ENCODE assay signal across 10 cellular contexts in the genomic region with DNA sequence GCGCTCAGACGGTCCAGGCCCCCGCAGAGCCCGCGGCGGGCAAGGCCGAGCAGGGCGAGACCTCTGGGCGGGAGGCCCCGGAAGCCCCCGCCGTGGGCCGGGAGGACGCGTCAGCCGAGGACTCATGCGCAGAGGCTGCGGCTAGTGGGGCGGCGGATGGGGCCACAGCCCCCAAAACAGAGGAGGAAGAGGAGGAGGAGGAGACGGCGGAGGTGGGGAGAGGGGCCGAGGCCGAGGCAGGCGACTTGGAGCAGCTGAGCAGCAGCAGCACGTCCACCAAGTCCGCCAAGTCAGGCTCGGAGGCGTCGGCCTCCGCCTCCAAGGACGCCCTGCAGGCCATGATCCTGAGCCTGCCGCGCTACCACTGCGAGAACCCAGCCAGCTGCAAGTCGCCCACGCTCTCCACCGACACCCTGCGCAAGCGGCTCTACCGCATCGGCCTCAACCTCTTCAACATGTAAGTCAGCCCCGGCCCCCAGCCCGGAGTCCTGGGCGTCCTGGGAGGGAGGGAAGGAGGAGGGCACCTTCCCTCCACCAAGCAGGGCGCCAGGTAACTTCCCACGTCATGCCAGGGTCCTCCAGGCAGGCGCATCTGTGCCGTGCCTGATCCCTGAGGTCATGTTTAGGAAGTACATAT.
DNase-seq lines count a peak whose midpoint lies in the region; ATAC-seq, FAIRE-seq and TF ChIP-seq lines count a peak whose summit lies in the region.
"Had no signal": no experiment of that assay in that cellular context is flagged by ENCODE, and none has a peak within 500 bp of the region (broad histone marks: within the 10 kb centered on the region; RNA-seq: fewer than 3 reads in every experiment).

No MANE protein-coding gene starts in this region.

- H3K36me3 Mint-ChIP-seq in HFFc6 (ENCODE audit: low read depth): no peaks in the 10 kb centered on the region

- no peak overlapping the region for H3K4me3 Mint-ChIP-seq in HFFc6

- H3K27ac Mint-ChIP-seq in HFFc6: no peak overlapping the region

- H3K27me3 Mint-ChIP-seq in HFFc6 (ENCODE audit: insufficient read depth): peaks cover 63% of the 10 kb centered on the region

- WGBS in HUES64: 35% methylated on average over 44 of the region's 49 CpGs

- H2AFZ ChIP-seq in keratinocyte (ENCODE audit: control insufficient read depth, low read length): no peak overlapping the region

- H3K9ac ChIP-seq in HUES64 (ENCODE audit: low read depth, low read length) (0 out of 2 replicates have a peak overlapping the region, but pooled peaks have one; percentile 30), keratinocyte (ENCODE audit: control insufficient read depth, extremely low read depth, insufficient read depth, low read length) (no peak overlapping the region)

- H3K27ac ChIP-seq in HUES64 (ENCODE audit: low read depth, low read length): no peak overlapping the region
- H3K27ac ChIP-seq in keratinocyte (ENCODE audit: control insufficient read depth, insufficient read depth, low read length): no peak overlapping the region

- H4K20me1 ChIP-seq in keratinocyte (ENCODE audit: control insufficient read depth, extremely low read depth, insufficient read depth, low read length): no peaks in the 10 kb centered on the region

- H3K36me3 ChIP-seq in HUES64 (ENCODE audit: insufficient read depth, low read length) (no peaks in the 10 kb centered on the region), keratinocyte (ENCODE audit: control insufficient read depth in 2 of 2, extremely low read depth in 1 of 2, insufficient read depth in 2 of 2, low read length in 2 of 2) (no peaks in the 10 kb centered on the region)

- no peak for TF ChIP-seq CTCF in keratinocyte (optimal IDR thresholded peaks at IDR 0.05 in 1 of 3, IDR thresholded peaks at IDR 0.05 in 1 of 3, conservative IDR thresholded peaks at IDR 0.05 in 1 of 3; ENCODE audit: extremely low read depth in 1 of 3, insufficient read depth in 2 of 3, low read length in 3 of 3)
- TF ChIP-seq CTCF in HFFc6 (IDR thresholded peaks at IDR 0.05): no peak

- H3K9me3 Mint-ChIP-seq in HFFc6: no peaks in the 10 kb centered on the region

- DNase-seq in activated naive CD8-positive, alpha-beta T cell treated with anti-CD3 and anti-CD28 coated beads, Interleukin-2, amount 50 U/mL, for 16 hours (ENCODE audit: low read depth, low spot score): peak; percentile 17
- DNase-seq in keratinocyte (ENCODE audit: low read depth, low spot score) (no peak), HFFc6 (no peak), mucosa of gallbladder (ENCODE audit: low spot score) (no peak)
- DNase-seq in stimulated activated CD4-positive, alpha-beta T cell treated with anti-CD3 and anti-CD28 coated beads, Interleukin-4, amount 100 ng/mL, for 4 hours: peak; percentile 7 to 10
- DNase-seq: NCI-H1105 had no signal

- H3K4me1 Mint-ChIP-seq in HFFc6 (ENCODE audit: low read depth): no peaks in the 10 kb centered on the region

- dilution Hi-C loops in keratinocyte (cut with MboI; ENCODE audit: extremely low pct_ligation_motif_present, low sequenced_read_pairs): no loop called here

- H3K4me2 ChIP-seq in keratinocyte (ENCODE audit: control insufficient read depth, extremely low read depth, insufficient read depth, low read depth, low read length): peak overlapping the region; percentile 10

- no peaks in the 10 kb centered on the region for H3K79me2 ChIP-seq in keratinocyte (ENCODE audit: control insufficient read depth, insufficient read depth, low read length)

- H3K27me3 ChIP-seq in HUES64 (ENCODE audit: insufficient read depth, low read length) (peaks cover 29% of the 10 kb centered on the region), keratinocyte (ENCODE audit: control insufficient read depth, extremely low read depth, insufficient read depth, low read length) (peaks cover 39% of the 10 kb centered on the region)

- no peaks in the 10 kb centered on the region for H3K9me1 ChIP-seq in keratinocyte (ENCODE audit: control insufficient read depth, extremely low read depth, insufficient read depth, low read length)

- FAIRE-seq in keratinocyte (lab: Jason Lieb, UNC): no peak
- FAIRE-seq: G401.6 had no signal

- no peaks in the 10 kb centered on the region for H3K9me3 ChIP-seq in HUES64 (ENCODE audit: insufficient read depth, low read depth, low read length)
- no peaks in the 10 kb centered on the region for H3K9me3 ChIP-seq in keratinocyte (ENCODE audit: control insufficient read depth, low read depth, low read length)

- H3K4me3 ChIP-seq in HUES64 (ENCODE audit: low read length) (peak overlapping the region; percentile 33), keratinocyte (ENCODE audit: control insufficient read depth in 2 of 3, extremely low read depth in 1 of 3, insufficient read depth in 2 of 3, low read depth in 1 of 3, low read length in 3 of 3) (no peak overlapping the region)

- no peak for ATAC-seq in GM21528 (IDR thresholded peaks at IDR 0.05; ENCODE audit: low FRiP score, unreplicated experiment)
- ATAC-seq in HG02870 (IDR thresholded peaks at IDR 0.05; ENCODE audit: unreplicated experiment): no peak

- peaks cover 29% of the 10 kb centered on the region for H3K4me1 ChIP-seq in HUES64 (ENCODE audit: insufficient read depth, low read length)
- no peaks in the 10 kb centered on the region for H3K4me1 ChIP-seq in keratinocyte (ENCODE audit: control insufficient read depth, extremely low read depth, insufficient read depth, low read length)

Comparison
In these comparisons a context has a peak if more than half of its experiments do, and no peak if none do; other contexts are left out.
1. DNase-seq: peak in activated naive CD8-positive, alpha-beta T cell treated with anti-CD3 and anti-CD28 coated beads, Interleukin-2, amount 50 U/mL, for 16 hours (single experiment) and stimulated activated CD4-positive, alpha-beta T cell treated with anti-CD3 and anti-CD28 coated beads, Interleukin-4, amount 100 ng/mL, for 4 hours (2 of 2); none in keratinocyte (single experiment), HFFc6 (single experiment) and mucosa of gallbladder (single experiment).